ENCODE assay signal across 16 cellular contexts in the genomic region with DNA sequence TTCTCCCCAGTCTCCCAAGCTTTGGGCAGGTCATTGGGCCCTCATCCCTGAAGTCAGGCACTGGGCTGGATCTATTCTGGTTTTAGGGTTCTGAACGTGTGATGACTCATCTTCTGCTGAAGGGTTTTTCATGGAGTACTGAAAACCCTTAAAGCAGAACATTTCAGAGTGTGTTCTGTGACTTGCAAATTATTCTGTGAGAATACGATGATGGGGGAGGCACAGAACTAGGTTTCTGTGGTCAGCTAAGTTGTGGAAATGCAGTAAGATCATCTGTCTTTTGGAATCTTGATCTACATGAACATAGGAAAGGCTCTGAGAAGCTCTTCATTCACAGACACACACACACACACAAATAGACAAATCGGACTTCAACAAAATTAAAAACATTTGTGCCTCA. TPM values are rescaled to one million over a fixed set of nuclear protein-coding genes. Genes with fewer than 3 reads are reported as not detected.
DNase-seq lines count a peak whose midpoint lies in the region; FAIRE-seq and TF ChIP-seq lines count a peak whose summit lies in the region.
"Had no signal": no experiment of that assay in that cellular context is flagged by ENCODE, and none has a peak within 500 bp of the region (broad histone marks: within the 10 kb centered on the region; RNA-seq: fewer than 3 reads in every experiment).

No MANE protein-coding gene starts in this region.

- no peaks in the 10 kb centered on the region for H3K36me3 Mint-ChIP-seq in osteocyte (ENCODE audit: unreplicated experiment)

- peaks cover 5% of the 10 kb centered on the region for H3K9me3 Mint-ChIP-seq in osteocyte (ENCODE audit: unreplicated experiment)

- peak; percentile 35 for FAIRE-seq in endothelial cell of umbilical vein (lab: Jason Lieb, UNC)

- DNase-seq in ELR (ENCODE audit: low read depth) = peak; percentile 56
- peak; percentile 89 for DNase-seq in RPMI7951 (ENCODE audit: low read depth)
- no peak for DNase-seq in endothelial cell of umbilical vein (ENCODE audit: low read depth, low spot score)
- no peak for DNase-seq in osteocyte (ENCODE audit: extremely low spot score, unreplicated experiment)
- no peak for DNase-seq in hypothalamus (lab: John Stamatoyannopoulos, UW)
- DNase-seq in NCI-H1694 (lab: John Stamatoyannopoulos, UW) = no peak
- DNase-seq in cerebellar nuclear complex (lab: John Stamatoyannopoulos, UW) = no peak
- DNase-seq in posterior cingulate gyrus = no peak
- DNase-seq: activated CD4-positive, alpha-beta T cell treated with anti-CD3 and anti-CD28 coated beads for 1 hour; activated naive CD4-positive, alpha-beta T cell treated with anti-CD3 and anti-CD28 coated beads, Interleukin-2, amount 50 U/mL, for 16 hours; DMS79; mesendoderm; NCI-H1694 treated with DMSO at 0.1 percent for 48 hours; NCI-H446 treated with DMSO at 0.1 percent for 48 hours had no signal

- H4K20me1 ChIP-seq in endothelial cell of umbilical vein (replicated peaks; ENCODE audit: control insufficient read depth, extremely low read depth, insufficient read depth, low read length) = peaks cover 3% of the 10 kb centered on the region

- peak overlapping the region; percentile 36 for H3K27ac Mint-ChIP-seq in osteocyte (ENCODE audit: unreplicated experiment)

- no peak overlapping the region for H3K4me3 Mint-ChIP-seq in osteocyte (ENCODE audit: unreplicated experiment)

- no peaks in the 10 kb centered on the region for H3K4me1 ChIP-seq in endothelial cell of umbilical vein (ENCODE audit: control insufficient read depth, extremely low read depth, insufficient read depth, low read length)
- H3K4me1 ChIP-seq: HAP-1 had no signal

- no peak overlapping the region for H3K27ac ChIP-seq in endothelial cell of umbilical vein (ENCODE audit: insufficient read depth, low read depth, low read length)
- H3K27ac ChIP-seq: KMS-11 had no signal

- no peaks in the 10 kb centered on the region for H3K36me3 ChIP-seq in endothelial cell of umbilical vein (ENCODE audit: control insufficient read depth in 2 of 2, extremely low read depth in 1 of 2, insufficient read depth in 2 of 2, low read length in 2 of 2)
- H3K36me3 ChIP-seq: HAP-1 had no signal

- H3K27me3 Mint-ChIP-seq in osteocyte (ENCODE audit: unreplicated experiment) = no peaks in the 10 kb centered on the region

- H3K9ac ChIP-seq in endothelial cell of umbilical vein (replicated peaks; ENCODE audit: extremely low read depth, insufficient read depth, low read length) = no peak overlapping the region
- H3K9ac ChIP-seq: KMS-11 had no signal

- H3K4me3 ChIP-seq in endothelial cell of umbilical vein (replicated peaks in 1 of 3; ENCODE audit: insufficient read depth in 1 of 3, low read depth in 1 of 3, low read length in 3 of 3) = no peak overlapping the region
- H3K4me3 ChIP-seq: HAP-1 had no signal

- no peaks in the 10 kb centered on the region for H3K27me3 ChIP-seq in endothelial cell of umbilical vein (ENCODE audit: control insufficient read depth in 2 of 2, insufficient read depth in 2 of 2, low read length in 2 of 2)

- H3K79me2 ChIP-seq in endothelial cell of umbilical vein (ENCODE audit: control insufficient read depth, insufficient read depth, low read length) = peaks cover 66% of the 10 kb centered on the region

- POLR2A ChIA-PET in endothelial cell of umbilical vein (lab: Charles Lee) = no interaction called here

- CTCF ChIA-PET in endothelial cell of umbilical vein (lab: Charles Lee) = no interaction called here

- no peak overlapping the region for H3K4me2 ChIP-seq in endothelial cell of umbilical vein (ENCODE audit: insufficient read depth, low read length)
- H3K4me2 ChIP-seq: KMS-11 had no signal

- no peak for TF ChIP-seq CTCF in endothelial cell of umbilical vein (IDR thresholded peaks at IDR 0.05; ENCODE audit: extremely low read depth in 1 of 2, insufficient read depth in 1 of 2, low read depth in 1 of 2, low read length in 2 of 2)
- TF ChIP-seq CTCF in osteocyte (IDR thresholded peaks at IDR 0.05) = no peak

- H3K9me1 ChIP-seq in endothelial cell of umbilical vein (replicated peaks; ENCODE audit: control insufficient read depth, extremely low read depth, insufficient read depth, low read length) = no peaks in the 10 kb centered on the region

- H3K4me1 Mint-ChIP-seq in osteocyte (ENCODE audit: unreplicated experiment) = peaks cover 32% of the 10 kb centered on the region

- no peak overlapping the region for H2AFZ ChIP-seq in endothelial cell of umbilical vein (ENCODE audit: low read depth, low read length)

- dilution Hi-C loops in endothelial cell of umbilical vein (cut with MboI; ENCODE audit: extremely low pct_ligation_motif_present, low sequenced_read_pairs) = no loop called here

- no TSS peak for BruUV-seq in endothelial cell of umbilical vein (replicated peaks; lab: Mats Ljungman, UMichigan)

- intact Hi-C loops in endothelial cell of umbilical vein (cut with micrococcal nuclease) (no loop called here), posterior cingulate gyrus (cut with DNase I) (no loop called here)

- no peaks in the 10 kb centered on the region for H3K9me3 ChIP-seq in endothelial cell of umbilical vein (replicated peaks; ENCODE audit: control insufficient read depth, insufficient read depth, low read length)
- H3K9me3 ChIP-seq: HAP-1 had no signal

- no peak for TF ChIP-seq POLR2A in endothelial cell of umbilical vein (IDR thresholded peaks at IDR 0.05; ENCODE audit: low read depth, low read length)

TF ChIP-seq in endothelial cell of umbilical vein, 7 proteins besides CTCF, POLR2A, EP300 and RAD21:
- TF ChIP-seq GATA2 (IDR thresholded peaks at IDR 0.05; ENCODE audit: insufficient read depth, insufficient read length, low read depth, low read length) (no peak), JUN (IDR thresholded peaks at IDR 0.05; ENCODE audit: borderline replicate concordance, insufficient read depth, insufficient read length, low read depth) (no peak), FOS (IDR thresholded peaks at IDR 0.05; ENCODE audit: borderline replicate concordance, insufficient read depth, low read length) (no peak), POLR2AphosphoS5 (IDR thresholded peaks at IDR 0.05; ENCODE audit: insufficient read depth, low read depth, low read length) (no peak)
- TF ChIP-seq, protein P1, sequence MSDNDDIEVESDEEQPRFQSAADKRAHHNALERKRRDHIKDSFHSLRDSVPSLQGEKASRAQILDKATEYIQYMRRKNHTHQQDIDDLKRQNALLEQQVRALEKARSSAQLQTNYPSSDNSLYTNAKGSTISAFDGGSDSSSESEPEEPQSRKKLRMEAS (IDR thresholded peaks at IDR 0.05; ENCODE audit: insufficient read depth, insufficient read length) = no peak

RNA-seq across cellular contexts. Expression of gene NAV1, which starts 46.2 kb away (rescaled TPM):
- 24.7 and 27.6 TPM in 2 replicates for total RNA-seq in RPMI7951 (2014; rRNA removed; shearing (Covaris generic))
- total RNA-seq in endothelial cell of umbilical vein = 136 and 138 TPM in 2 replicates
- 16.3 and 19.9 TPM in 2 replicates for polyA plus RNA-seq in endothelial cell of umbilical vein
- 27.2 and 31.1 TPM in 2 replicates for polyA plus RNA-seq in endothelial cell of umbilical vein (2011; cell fraction: cytosol; rRNA removed)
- polyA plus RNA-seq in endothelial cell of umbilical vein (2011; cell fraction: nucleus; rRNA removed) = 58.6 and 65.0 TPM in 2 replicates
- polyA plus RNA-seq in endothelial cell of umbilical vein (2012) = 73.9 and 86.9 TPM in 2 replicates
- polyA minus RNA-seq in endothelial cell of umbilical vein = 45.0 and 46.8 TPM in 2 replicates
- polyA minus RNA-seq in endothelial cell of umbilical vein (2011; cell fraction: cytosol; rRNA and poly(A)+ RNA removed) = 0.31 TPM
- 83.9 and 99.0 TPM in 2 replicates for polyA minus RNA-seq in endothelial cell of umbilical vein (2011; cell fraction: nucleus; rRNA and poly(A)+ RNA removed)
- total RNA-seq in osteocyte = 286 and 288 TPM in 2 replicates

Comparison
In these comparisons a context has a peak if more than half of its experiments do, and no peak if none do; other contexts are left out.
1. DNase-seq: peak in ELR (single experiment) and RPMI7951 (single experiment); none in endothelial cell of umbilical vein (single experiment), osteocyte (single experiment), hypothalamus (0 of 51), NCI-H1694 (single experiment), cerebellar nuclear complex (0 of 2) and posterior cingulate gyrus (0 of 10).